Comparison of ENCODE assay signal across 23 cellular contexts in the genomic region with DNA sequence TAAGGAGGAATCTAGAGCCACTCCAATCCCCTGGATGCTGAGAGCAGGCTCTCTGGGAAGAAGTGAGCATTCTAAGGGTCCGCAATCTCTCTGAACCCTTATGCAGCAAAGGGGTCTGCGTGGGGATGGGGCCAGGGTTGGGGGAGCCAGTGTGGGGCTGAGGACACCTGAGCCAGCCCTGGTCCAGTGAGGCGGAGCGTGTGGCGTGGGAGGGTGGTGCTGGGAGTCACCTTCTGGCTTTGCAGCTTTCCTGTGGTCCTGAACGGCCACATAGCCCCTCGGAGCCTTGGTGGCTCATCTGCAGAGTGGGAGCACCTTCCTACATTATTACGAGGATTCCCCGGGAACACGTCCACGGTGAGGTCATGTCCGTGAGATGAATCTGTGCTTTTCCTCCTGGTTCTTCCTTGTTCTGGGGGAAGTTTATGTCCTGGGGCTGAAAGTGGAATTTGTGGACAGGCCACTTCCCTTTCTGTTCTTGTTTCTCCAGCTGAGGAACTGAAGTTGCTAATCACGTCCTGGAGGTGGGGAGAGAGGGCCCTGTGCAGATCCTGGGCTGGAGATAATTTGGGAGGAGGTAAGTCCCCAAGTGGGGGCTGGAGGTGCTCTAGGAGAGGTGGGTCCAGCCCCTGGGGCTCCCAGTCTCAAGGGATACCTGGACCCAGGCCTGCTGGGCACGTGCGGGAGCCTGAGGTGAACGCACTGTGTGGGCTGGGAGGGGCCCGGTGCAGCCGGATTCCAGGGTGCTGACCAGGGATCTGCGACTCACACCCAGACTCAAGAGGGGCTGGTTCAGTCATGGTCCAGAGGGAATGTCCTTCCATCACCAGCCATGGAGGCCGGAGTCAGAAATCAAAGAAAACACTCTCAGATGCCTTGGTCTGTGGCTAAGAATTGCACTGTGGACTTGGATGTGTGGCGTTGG. TPM values are rescaled to one million over a fixed set of nuclear protein-coding genes. Genes with fewer than 3 reads are reported as not detected.
DNase-seq lines count a peak whose midpoint lies in the region; TF ChIP-seq lines count a peak whose summit lies in the region.
"Had no signal": no experiment of that assay in that cellular context is flagged by ENCODE, and none has a peak within 500 bp of the region (broad histone marks: within the 10 kb centered on the region; RNA-seq: fewer than 3 reads in every experiment).

No MANE protein-coding gene starts in this region.

- H3K36me3 Mint-ChIP-seq in CD14-positive monocyte: no peaks in the 10 kb centered on the region
- H3K36me3 Mint-ChIP-seq: activated naive CD8-positive, alpha-beta T cell treated with anti-CD3 and anti-CD28 coated beads, Interleukin-2, amount 10 ng/mL, durations not matched to agents 7 days and 5 days; mesothelial cell of epicardium; natural killer cell treated with Interleukin-12 subunit alpha and Interleukin-12 subunit beta and Interleukin-15 and Interleukin-18, amount 100 ng/mL, for 72 hours; type B pancreatic cell; WTC11 had no signal

- no peaks in the 10 kb centered on the region for H3K9me3 ChIP-seq in mesenchymal stem cell (ENCODE audit: control insufficient read depth, low read length)
- H3K9me3 ChIP-seq: BE2C, body of pancreas, psoas muscle had no signal

- peaks cover 12 to 66% of the 10 kb centered on the region in 2 experiments for H3K27me3 ChIP-seq in mesenchymal stem cell (ENCODE audit: control insufficient read depth in 1 of 2, insufficient read depth in 1 of 2, low read length in 2 of 2)
- H3K27me3 ChIP-seq: BE2C, body of pancreas had no signal

- H3K9ac ChIP-seq in mesenchymal stem cell (ENCODE audit: low read length): no peak overlapping the region

- no peak overlapping the region for H3K23ac ChIP-seq in mesenchymal stem cell (ENCODE audit: low read length in 2 of 2)

- H2BK5ac ChIP-seq in mesenchymal stem cell (ENCODE audit: low read depth, low read length, poor library complexity, severe bottlenecking): no peak overlapping the region

- no peak overlapping the region for H3K4me2 ChIP-seq in mesenchymal stem cell (ENCODE audit: low read length, poor library complexity, severe bottlenecking)
- H3K4me2 ChIP-seq: smooth muscle cell had no signal

- H2BK12ac ChIP-seq in mesenchymal stem cell (ENCODE audit: low read length in 2 of 2): no peak overlapping the region

- no peaks in the 10 kb centered on the region for H3K36me3 ChIP-seq in mesenchymal stem cell (ENCODE audit: control insufficient read depth in 1 of 2, insufficient read depth in 2 of 2, low read depth in 1 of 2, low read length in 2 of 2)
- H3K36me3 ChIP-seq: BE2C had no signal

- no peak overlapping the region for H3K27ac ChIP-seq in mesenchymal stem cell (ENCODE audit: low read length, poor library complexity, severe bottlenecking)
- H3K27ac ChIP-seq: body of pancreas, psoas muscle had no signal

- peaks cover 0 to 1% (median 0%) of the 10 kb centered on the region in 7 donors for H3K9me3 Mint-ChIP-seq in CD14-positive monocyte
- H3K9me3 Mint-ChIP-seq: activated naive CD8-positive, alpha-beta T cell treated with anti-CD3 and anti-CD28 coated beads, Interleukin-2, amount 10 ng/mL, durations not matched to agents 7 days and 5 days; activated T-cell treated with anti-CD3 and anti-CD28 coated beads, Interleukin-2, amount 50 U/mL, for 72 hours; mesothelial cell of epicardium; natural killer cell treated with Interleukin-12 subunit alpha and Interleukin-12 subunit beta and Interleukin-15 and Interleukin-18, amount 100 ng/mL, for 72 hours; type B pancreatic cell; WTC11 had no signal

- no peak overlapping the region for H2AFZ ChIP-seq in mesenchymal stem cell (ENCODE audit: low read depth, low read length)

- TF ChIP-seq CTCF in CD14-positive monocyte (IDR thresholded peaks at IDR 0.05) (peak; percentile 22), GM20000 (IDR thresholded peaks at IDR 0.05; ENCODE audit: extremely low read depth, missing control alignments) (no peak)

- H4K8ac ChIP-seq in mesenchymal stem cell (ENCODE audit: low read length): no peak overlapping the region

- H4K91ac ChIP-seq in mesenchymal stem cell (ENCODE audit: low read length): no peak overlapping the region

- no peak overlapping the region for H3K4ac ChIP-seq in mesenchymal stem cell (ENCODE audit: low read depth in 1 of 2, low read length in 2 of 2)

- no peaks in the 10 kb centered on the region for H3K79me1 ChIP-seq in mesenchymal stem cell (replicated peaks; ENCODE audit: low read length, poor library complexity, severe bottlenecking)

- H3K4me3 Mint-ChIP-seq in CD14-positive monocyte: peak overlapping the region in 1 of 2 donors; percentile 53
- H3K4me3 Mint-ChIP-seq: activated naive CD8-positive, alpha-beta T cell treated with anti-CD3 and anti-CD28 coated beads, Interleukin-2, amount 10 ng/mL, durations not matched to agents 7 days and 5 days; activated T-cell treated with anti-CD3 and anti-CD28 coated beads, Interleukin-2, amount 50 U/mL, for 72 hours; mesothelial cell of epicardium; natural killer cell treated with Interleukin-12 subunit alpha and Interleukin-12 subunit beta and Interleukin-15 and Interleukin-18, amount 100 ng/mL, for 72 hours; type B pancreatic cell; WTC11 had no signal

- H3K4me1 Mint-ChIP-seq in CD14-positive monocyte: peaks cover 17% of the 10 kb centered on the region
- H3K4me1 Mint-ChIP-seq: mesothelial cell of epicardium had no signal

- DNase-seq in CD14-positive monocyte (ENCODE audit: low spot score): no peak
- peak; percentile 16 for DNase-seq in GM20000 (ENCODE audit: low spot score)
- peak; percentile 11 for DNase-seq in SKM-1 (lab: John Stamatoyannopoulos, UW; ENCODE audit: unreplicated experiment)
- no peak for DNase-seq in mesenchymal stem cell
- DNase-seq in RKO (ENCODE audit: low spot score): no peak
- no peak for DNase-seq in activated CD8-positive, alpha-beta memory T cell treated with anti-CD3 and anti-CD28 coated beads, Interleukin-2, amount 50 U/mL, for 48 hours
- DNase-seq in nucleus accumbens (lab: John Stamatoyannopoulos, UW): no peak
- DNase-seq: activated naive CD8-positive, alpha-beta T cell treated with anti-CD3 and anti-CD28 coated beads, Interleukin-2, amount 10 ng/mL, durations not matched to agents 7 days and 5 days; activated T-cell treated with anti-CD3 and anti-CD28 coated beads, Interleukin-2, amount 50 U/mL, for 72 hours; BE2C; GF-D8; NCI-H1105 treated with DMSO at 0.1 percent for 48 hours; psoas muscle; SHP77 treated with DMSO at 0.1 percent for 48 hours; stimulated activated CD4-positive, alpha-beta T cell treated with anti-CD3 and anti-CD28 coated beads, Interleukin-4, amount 100 ng/mL, for 24 hours; T-helper 2 cell had no signal

- H3K27me3 Mint-ChIP-seq in CD14-positive monocyte (ENCODE audit: low read depth in 3 of 3): peaks cover 16 to 32% (median 26%) of the 10 kb centered on the region in 3 donors

- peak overlapping the region; percentile 9 for H2AK5ac ChIP-seq in mesenchymal stem cell (ENCODE audit: low read length, severe bottlenecking)

- H2BK120ac ChIP-seq in mesenchymal stem cell (ENCODE audit: low read depth, low read length): no peak overlapping the region

- no peak overlapping the region for H2BK15ac ChIP-seq in mesenchymal stem cell (ENCODE audit: low read depth, poor library complexity, severe bottlenecking)

- no peak overlapping the region for H3K18ac ChIP-seq in mesenchymal stem cell (ENCODE audit: low read depth in 1 of 2, low read length in 2 of 2)

- H3K14ac ChIP-seq in mesenchymal stem cell (ENCODE audit: low read length in 2 of 2): no peak overlapping the region

- WGBS in mesenchymal stem cell: 80% methylated on average over 21 of the region's 21 CpGs

- H3K27ac Mint-ChIP-seq in CD14-positive monocyte: peak overlapping the region in 4 of 7 donors; percentile 1 to 70 (median 61)
- H3K27ac Mint-ChIP-seq: activated naive CD8-positive, alpha-beta T cell treated with anti-CD3 and anti-CD28 coated beads, Interleukin-2, amount 10 ng/mL, durations not matched to agents 7 days and 5 days; activated T-cell treated with anti-CD3 and anti-CD28 coated beads, Interleukin-2, amount 50 U/mL, for 72 hours; mesothelial cell of epicardium; natural killer cell treated with Interleukin-12 subunit alpha and Interleukin-12 subunit beta and Interleukin-15 and Interleukin-18, amount 100 ng/mL, for 72 hours; type B pancreatic cell; WTC11 had no signal

- H3K4me3 ChIP-seq in mesenchymal stem cell (ENCODE audit: insufficient read depth in 1 of 2, low read depth in 1 of 2, low read length in 2 of 2): no peak overlapping the region
- H3K4me3 ChIP-seq: body of pancreas, psoas muscle, smooth muscle cell had no signal

- intact Hi-C loops in CD14-positive monocyte (cut with micrococcal nuclease): no loop called here

- H3K4me1 ChIP-seq in mesenchymal stem cell (ENCODE audit: control insufficient read depth, insufficient read depth, low read depth, low read length): peaks cover 28% of the 10 kb centered on the region
- H3K4me1 ChIP-seq: BE2C, body of pancreas, psoas muscle had no signal

RNA-seq across cellular contexts. Expression of a gene that starts 6.1 kb away (rescaled TPM):
- polyA plus RNA-seq in CD14-positive monocyte: not detected
- polyA plus RNA-seq in mesenchymal stem cell (2013, experiment 1 of 2): not detected
- polyA plus RNA-seq in mesenchymal stem cell (2013, experiment 2 of 2): not detected
- polyA plus RNA-seq: endothelial cell of umbilical vein, psoas muscle, smooth muscle cell had no signal

RNA-seq across cellular contexts. Expression of a gene that starts 7.5 kb away (rescaled TPM):
- not detected for polyA plus RNA-seq in CD14-positive monocyte
- polyA plus RNA-seq in mesenchymal stem cell (2013, experiment 1 of 2): not detected
- polyA plus RNA-seq in mesenchymal stem cell (2013, experiment 2 of 2): not detected
- polyA plus RNA-seq: endothelial cell of umbilical vein, psoas muscle, smooth muscle cell had no signal

Comparison
In these comparisons a context has a peak if more than half of its experiments do, and no peak if none do; other contexts are left out.
1. DNase-seq: peak in GM20000 (single experiment) and SKM-1 (single experiment); none in CD14-positive monocyte (single experiment), mesenchymal stem cell (single experiment), RKO (single experiment), activated CD8-positive, alpha-beta memory T cell treated with anti-CD3 and anti-CD28 coated beads, Interleukin-2, amount 50 U/mL, for 48 hours (single experiment) and nucleus accumbens (0 of 56).